In the genomic region with DNA sequence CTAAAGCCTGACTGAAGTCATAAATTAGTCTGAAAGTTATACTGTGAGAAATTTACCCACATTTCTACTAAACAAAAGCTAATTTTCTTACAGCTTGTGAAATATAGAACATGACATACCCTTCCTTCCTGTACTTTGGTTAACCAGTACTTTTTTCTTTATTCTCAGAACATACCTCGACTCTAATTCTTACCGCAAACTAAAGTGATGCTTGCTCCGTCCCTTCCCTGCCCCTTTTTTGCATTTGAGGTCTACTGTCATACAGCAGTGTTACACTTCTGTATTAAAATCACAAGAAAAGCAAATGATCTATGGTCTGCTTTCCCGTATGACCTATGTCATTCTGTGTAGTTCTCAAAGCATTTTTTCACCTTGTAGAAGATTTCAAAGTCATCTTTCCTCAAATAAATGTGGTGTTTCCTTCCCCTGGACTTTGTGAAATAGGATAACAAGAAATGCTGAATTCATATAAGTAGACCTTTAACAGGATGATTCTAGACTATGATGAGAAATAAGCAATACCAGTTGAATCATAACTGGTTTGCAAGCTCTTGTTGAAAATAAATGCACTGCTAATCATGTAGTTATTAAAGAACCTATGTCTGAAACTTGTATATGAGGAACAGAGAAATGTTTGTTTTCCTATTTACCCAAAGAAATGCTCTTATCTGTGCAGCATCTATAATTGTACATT, we compare ENCODE assay signal across 8 cellular contexts. TPM values are rescaled to one million over a fixed set of nuclear protein-coding genes. Genes with fewer than 3 reads are reported as not detected.
A peak's percentile ranks its signal among the peaks of the same experiment; 100 is the strongest.
DNase-seq lines count a peak whose midpoint lies in the region; ATAC-seq lines count a peak whose summit lies in the region.

No MANE protein-coding gene starts in this region.

- peak overlapping the region; percentile 75 for H3K4me3 Mint-ChIP-seq in activated naive CD8-positive, alpha-beta T cell treated with anti-CD3 and anti-CD28 coated beads for 36 hours

- peaks cover 1% of the 10 kb centered on the region for H3K9me3 Mint-ChIP-seq in activated naive CD8-positive, alpha-beta T cell treated with anti-CD3 and anti-CD28 coated beads for 36 hours

- peak overlapping the region in 7 of 11 experiments; percentile 22 to 96 (median 32); a peak in 12 of 22 replicates for H3K27ac ChIP-seq in BLaER1 treated with 17β-estradiol and CSF1 and Interleukin-3, amounts not matched to agents 10 nM and 100 nM

- H3K36me3 ChIP-seq in BLaER1 treated with 17β-estradiol and CSF1 and Interleukin-3, amounts not matched to agents 10 nM and 100 nM = peaks cover 0 to 66% (median 23%) of the 10 kb centered on the region in 11 experiments; a peak in 12 of 22 replicates

- no peaks in the 10 kb centered on the region for H3K27me3 ChIP-seq in BLaER1 treated with 17β-estradiol and CSF1 and Interleukin-3, amounts not matched to agents 10 nM and 100 nM

- H4K20me1 ChIP-seq in BLaER1 treated with 17β-estradiol and CSF1 and Interleukin-3, amounts not matched to agents 10 nM and 100 nM = peaks cover 0 to 4% (median 0%) of the 10 kb centered on the region in 11 experiments; a peak in 1 of 22 replicates

- peaks cover 83% of the 10 kb centered on the region for H3K36me3 Mint-ChIP-seq in activated naive CD8-positive, alpha-beta T cell treated with anti-CD3 and anti-CD28 coated beads for 36 hours

- DNase-seq in activated naive CD8-positive, alpha-beta T cell treated with anti-CD3 and anti-CD28 coated beads for 36 hours = peak; percentile 53
- no peak for DNase-seq in SHP77 (lab: John Stamatoyannopoulos, UW)
- DNase-seq in kidney tubule cell (ENCODE audit: low spot score) = no peak
- DNase-seq in SW 1271 (lab: John Stamatoyannopoulos, UW) = no peak
- no peak for DNase-seq in cortex of kidney (lab: John Stamatoyannopoulos, UW)

- H3K27ac Mint-ChIP-seq in activated naive CD8-positive, alpha-beta T cell treated with anti-CD3 and anti-CD28 coated beads for 36 hours = peak overlapping the region; percentile 97

- peaks cover 0 to 32% (median 0%) of the 10 kb centered on the region in 11 experiments; a peak in 6 of 22 replicates for H3K9me3 ChIP-seq in BLaER1 treated with 17β-estradiol and CSF1 and Interleukin-3, amounts not matched to agents 10 nM and 100 nM (replicated peaks in 1 of 11)

- peaks cover 3% of the 10 kb centered on the region for H3K27me3 Mint-ChIP-seq in activated naive CD8-positive, alpha-beta T cell treated with anti-CD3 and anti-CD28 coated beads for 36 hours

- peak; percentile 87 for ATAC-seq in GM19438 (IDR thresholded peaks at IDR 0.05; ENCODE audit: low read depth, unreplicated experiment)
- ATAC-seq in HG03378 (IDR thresholded peaks at IDR 0.05; ENCODE audit: unreplicated experiment) = peak; percentile 92

- peak overlapping the region in 8 of 11 experiments; percentile 16 to 81 (median 44); a peak in 13 of 22 replicates for H3K4me2 ChIP-seq in BLaER1 treated with 17β-estradiol and CSF1 and Interleukin-3, amounts not matched to agents 10 nM and 100 nM

- peak overlapping the region in 1 of 11 experiments; percentile 37; a peak in 1 of 22 replicates for H3K9ac ChIP-seq in BLaER1 treated with 17β-estradiol and CSF1 and Interleukin-3, amounts not matched to agents 10 nM and 100 nM

- peaks cover 88% of the 10 kb centered on the region for H3K4me1 Mint-ChIP-seq in activated naive CD8-positive, alpha-beta T cell treated with anti-CD3 and anti-CD28 coated beads for 36 hours

- no peak overlapping the region for H3K4me3 ChIP-seq in BLaER1 treated with 17β-estradiol and CSF1 and Interleukin-3, amounts not matched to agents 10 nM and 100 nM

- peaks cover 0 to 78% (median 36%) of the 10 kb centered on the region in 10 experiments; a peak in 16 of 20 replicates for H3K4me1 ChIP-seq in BLaER1 treated with 17β-estradiol and CSF1 and Interleukin-3, amounts not matched to agents 10 nM and 100 nM

RNA-seq across cellular contexts. Expression of a gene that starts 30.4 kb away (rescaled TPM):
- total RNA-seq in activated naive CD8-positive, alpha-beta T cell treated with anti-CD3 and anti-CD28 coated beads for 36 hours = 100 to 1,000 TPM; 302 to 304 TPM
